ENCODE assay signal across 30 cellular contexts in genomic region chr10:132609211-132609610, GRCh38.
"Had no signal": no experiment of that assay in that cellular context is flagged by ENCODE, and none has a peak within 500 bp of the region (broad histone marks: within the 10 kb centered on the region; RNA-seq: fewer than 3 reads in every experiment).

No MANE protein-coding gene starts in this region.

- H3K27me3 ChIP-seq: breast epithelium, esophagus squamous epithelium, heart right ventricle, right lobe of liver, uterus had no signal

- H3K27ac Mint-ChIP-seq: activated CD4-positive, alpha-beta T cell treated with anti-CD3 and anti-CD28 coated beads for 36 hours; activated CD8-positive, alpha-beta T cell treated with anti-CD3 and anti-CD28 coated beads, Interleukin-2, amount 10 ng/mL, durations not matched to agents 7 days and 5 days; activated naive CD4-positive, alpha-beta T cell treated with anti-CD3 and anti-CD28 coated beads, Interleukin-2, amount 50 U/mL, for 24 hours; activated naive CD8-positive, alpha-beta T cell treated with anti-CD3 and anti-CD28 coated beads, Interleukin-2, amount 50 U/mL, for 24 hours; progenitor cell of endocrine pancreas; stimulated activated memory B cell treated with anti-CD40 and anti-IgM and Interleukin-4, amounts not matched to agents 10 μg/mL and 1 μg/mL and 100 μg/mL, for 72 hours; T-cell; T-helper 2 cell treated with Interferon-gamma antibody and Interleukin-4, amounts not matched to agents 5 μg/mL and 100 μg/mL, for 36 hours; type B pancreatic cell had no signal

- H3K4me3 ChIP-seq: breast epithelium, esophagus squamous epithelium, heart right ventricle, left ventricle myocardium inferior, right lobe of liver, uterus had no signal

- ATAC-seq: activated CD4-positive, alpha-beta T cell treated with anti-CD3 and anti-CD28 coated beads for 36 hours; activated CD8-positive, alpha-beta T cell treated with anti-CD3 and anti-CD28 coated beads, Interleukin-2, amount 10 ng/mL, durations not matched to agents 7 days and 5 days; activated naive CD8-positive, alpha-beta T cell treated with anti-CD3 and anti-CD28 coated beads, Interleukin-2, amount 50 U/mL, for 24 hours; naive thymus-derived CD4-positive, alpha-beta T cell; stimulated activated memory B cell treated with anti-CD40 and anti-IgM and Interleukin-4, amounts not matched to agents 10 μg/mL and 1 μg/mL and 100 μg/mL, for 72 hours; stimulated activated naive CD8-positive, alpha-beta T cell treated with anti-CD3 and anti-CD28 coated beads, Interleukin-15, amount 100 ng/mL, for 72 hours; T-cell had no signal

- H3K4me3 Mint-ChIP-seq: activated CD4-positive, alpha-beta T cell treated with anti-CD3 and anti-CD28 coated beads for 36 hours; activated CD8-positive, alpha-beta T cell treated with anti-CD3 and anti-CD28 coated beads, Interleukin-2, amount 10 ng/mL, durations not matched to agents 7 days and 5 days; activated naive CD4-positive, alpha-beta T cell treated with anti-CD3 and anti-CD28 coated beads, Interleukin-2, amount 50 U/mL, for 24 hours; activated naive CD8-positive, alpha-beta T cell treated with anti-CD3 and anti-CD28 coated beads, Interleukin-2, amount 50 U/mL, for 24 hours; central memory CD8-positive, alpha-beta T cell; naive thymus-derived CD4-positive, alpha-beta T cell; stimulated activated memory B cell treated with anti-CD40 and anti-IgM and Interleukin-4, amounts not matched to agents 10 μg/mL and 1 μg/mL and 100 μg/mL, for 72 hours; stimulated activated naive CD8-positive, alpha-beta T cell treated with anti-CD3 and anti-CD28 coated beads, Interleukin-15, amount 100 ng/mL, for 72 hours; T-cell; T-helper 2 cell treated with Interferon-gamma antibody and Interleukin-4, amounts not matched to agents 5 μg/mL and 100 μg/mL, for 36 hours; type B pancreatic cell had no signal

- H3K27me3 Mint-ChIP-seq: activated CD4-positive, alpha-beta T cell treated with anti-CD3 and anti-CD28 coated beads for 36 hours; activated naive CD4-positive, alpha-beta T cell treated with anti-CD3 and anti-CD28 coated beads, Interleukin-2, amount 50 U/mL, for 24 hours; activated naive CD8-positive, alpha-beta T cell treated with anti-CD3 and anti-CD28 coated beads, Interleukin-2, amount 50 U/mL, for 24 hours; central memory CD8-positive, alpha-beta T cell; naive thymus-derived CD4-positive, alpha-beta T cell; progenitor cell of endocrine pancreas; stimulated activated memory B cell treated with anti-CD40 and anti-IgM and Interleukin-4, amounts not matched to agents 10 μg/mL and 1 μg/mL and 100 μg/mL, for 72 hours; stimulated activated naive CD8-positive, alpha-beta T cell treated with anti-CD3 and anti-CD28 coated beads, Interleukin-15, amount 100 ng/mL, for 72 hours; T-cell; type B pancreatic cell had no signal

- H3K4me1 ChIP-seq: breast epithelium, right lobe of liver had no signal

- H3K9me3 Mint-ChIP-seq: activated naive CD4-positive, alpha-beta T cell treated with anti-CD3 and anti-CD28 coated beads, Interleukin-2, amount 50 U/mL, for 24 hours; central memory CD8-positive, alpha-beta T cell; T-cell; type B pancreatic cell had no signal

- H3K36me3 ChIP-seq: breast epithelium, left ventricle myocardium inferior, right lobe of liver, uterus had no signal

- H3K27ac ChIP-seq: breast epithelium, epithelial cell of prostate, esophagus squamous epithelium, heart right ventricle, left ventricle myocardium inferior, right lobe of liver, uterus had no signal

- DNase-seq: activated CD4-positive, alpha-beta T cell treated with anti-CD3 and anti-CD28 coated beads for 36 hours; activated CD4-positive, CD25-positive, alpha-beta regulatory T cell; activated CD8-positive, alpha-beta T cell treated with anti-CD3 and anti-CD28 coated beads, Interleukin-2, amount 10 ng/mL, durations not matched to agents 7 days and 5 days; activated naive CD8-positive, alpha-beta T cell treated with anti-CD3 and anti-CD28 coated beads, Interleukin-2, amount 50 U/mL, for 24 hours; amygdala; effector CD8-positive, alpha-beta T cell; esophagus squamous epithelium; foreskin melanocyte; left ventricle myocardium inferior; mammary epithelial cell; midbrain; naive thymus-derived CD4-positive, alpha-beta T cell; small intestine; stimulated activated CD4-positive, alpha-beta T cell treated with anti-CD3 and anti-CD28 coated beads, Interleukin-1b, Interleukin-23, amount 100 ng/mL, for 48 hours; stimulated activated CD4-positive, alpha-beta T cell treated with anti-CD3 and anti-CD28 coated beads, Interleukin-4, amount 100 ng/mL, for 4 hours; stimulated activated CD8-positive, alpha-beta memory T cell treated with anti-CD3 and anti-CD28 coated beads, Interleukin-4, amount 100 ng/mL, for 48 hours; stimulated activated naive CD8-positive, alpha-beta T cell treated with anti-CD3 and anti-CD28 coated beads, Interleukin-15, amount 100 ng/mL, for 72 hours; substantia nigra; uterus had no signal
